In the genomic region with DNA sequence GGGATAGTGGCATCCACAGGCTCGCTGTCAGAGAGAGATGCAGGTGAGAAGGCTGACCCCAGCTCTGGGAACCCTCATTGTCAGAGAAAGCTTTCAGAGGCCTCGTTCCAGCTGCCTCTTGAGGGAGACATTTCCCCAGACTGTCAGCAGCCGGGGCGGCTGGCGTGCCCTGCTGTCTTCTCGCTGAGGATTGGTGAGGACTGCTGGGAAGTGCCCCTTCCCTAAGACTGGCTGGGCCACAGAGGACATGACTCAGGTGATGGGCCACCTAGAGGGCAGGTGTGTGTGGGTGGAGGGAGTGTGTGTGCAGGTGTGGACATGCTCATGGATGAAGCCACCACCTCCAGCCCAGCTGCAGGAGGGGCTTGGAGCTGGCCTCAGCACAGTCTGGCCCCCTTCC, we compare ENCODE assay signal across 20 cellular contexts. TPM values are rescaled to one million over a fixed set of nuclear protein-coding genes. Genes with fewer than 3 reads are reported as not detected.
A peak's percentile ranks its signal among the peaks of the same experiment; 100 is the strongest.
DNase-seq lines count a peak whose midpoint lies in the region; ATAC-seq and TF ChIP-seq lines count a peak whose summit lies in the region.
"Had no signal": no experiment of that assay in that cellular context is flagged by ENCODE, and none has a peak within 500 bp of the region (broad histone marks: within the 10 kb centered on the region; RNA-seq: fewer than 3 reads in every experiment).

No MANE protein-coding gene starts in this region.

- H3K27ac ChIP-seq in RWPE2 (ENCODE audit: poor library complexity, severe bottlenecking): no peak overlapping the region
- H3K27ac ChIP-seq in left ventricle myocardium inferior (replicated peaks): no peak overlapping the region

- H3K36me3 ChIP-seq in H7 (replicated peaks; ENCODE audit: control insufficient read depth, insufficient read depth, low read length) (no peaks in the 10 kb centered on the region), RWPE2 (ENCODE audit: low read depth) (no peaks in the 10 kb centered on the region), left ventricle myocardium inferior (no peaks in the 10 kb centered on the region)

- intact Hi-C loops in left ventricle myocardium inferior (cut with micrococcal nuclease): no loop called here

- TF ChIP-seq POLR2A in GM18505 (IDR thresholded peaks at IDR 0.05; ENCODE audit: borderline replicate concordance, extremely low read depth, insufficient read depth, insufficient read length): no peak

- ATAC-seq in RWPE2 (ENCODE audit: low read depth): peak; percentile 35; the same call in 2 of the 3 replicates
- ATAC-seq in GM18505 (IDR thresholded peaks at IDR 0.05; ENCODE audit: unreplicated experiment): no peak
- ATAC-seq: GM12878 had no signal

- H3K4me3 ChIP-seq in H7 (ENCODE audit: insufficient read depth, low read depth, low read length) (no peak overlapping the region), RWPE2 (ENCODE audit: severe bottlenecking) (no peak overlapping the region), epithelial cell of esophagus (ENCODE audit: low read length) (no peak overlapping the region), left ventricle myocardium inferior (no peak overlapping the region)
- H3K4me3 ChIP-seq: GM12878 had no signal

- H3K9me3 ChIP-seq in RWPE2 (ENCODE audit: severe bottlenecking) (no peaks in the 10 kb centered on the region), left ventricle myocardium inferior (replicated peaks) (no peaks in the 10 kb centered on the region)
- H3K9me3 ChIP-seq: Caco-2 had no signal

- DNase-seq in H7 (peak; percentile 48), RWPE2 (ENCODE audit: low spot score) (no peak), epithelial cell of esophagus (ENCODE audit: low read depth) (peak; percentile 65), mesenteric fat pad (ENCODE audit: low spot score) (peak; percentile 81), NCI-H1694 (lab: John Stamatoyannopoulos, UW) (no peak), left ventricle myocardium inferior (no peak)
- DNase-seq: Caco-2; CD4-positive, alpha-beta T cell; DMS153; GF-D8; GOT3; KG1; NCI-H1417; NCI-H187 treated with DMSO at 0.1 percent for 48 hours; NCI-H226; NCI-H526 treated with DMSO at 0.1 percent for 48 hours; Right ventricle myocardium superior; SW 1271 had no signal

- H3K4me1 ChIP-seq in RWPE2 (ENCODE audit: insufficient read depth, poor library complexity, severe bottlenecking) (peaks cover 31% of the 10 kb centered on the region), left ventricle myocardium inferior (no peaks in the 10 kb centered on the region)

- TF ChIP-seq CTCF in RWPE2 (IDR thresholded peaks at IDR 0.05; ENCODE audit: poor library complexity, severe bottlenecking): peak; percentile 32
- peak; percentile 13 for TF ChIP-seq CTCF in epithelial cell of esophagus (IDR thresholded peaks at IDR 0.05; ENCODE audit: insufficient read depth, low read depth, low read length, missing control alignments)
- TF ChIP-seq CTCF in left ventricle myocardium inferior (IDR thresholded peaks at IDR 0.05; ENCODE audit: borderline replicate concordance): no peak

- H3K27me3 ChIP-seq in H7 (ENCODE audit: control insufficient read depth, insufficient read depth, low read length) (no peaks in the 10 kb centered on the region), RWPE2 (ENCODE audit: insufficient read depth, poor library complexity, severe bottlenecking) (no peaks in the 10 kb centered on the region), left ventricle myocardium inferior (ENCODE audit: low read depth) (peaks cover 76% of the 10 kb centered on the region)

RNA-seq across cellular contexts. Expression of a gene that starts 25.3 kb away (rescaled TPM):
- not detected in 2 replicates for total RNA-seq in H7 (2014; rRNA removed; shearing (Covaris generic))
- total RNA-seq in mesenteric fat pad: not detected
- total RNA-seq in left ventricle myocardium inferior: not detected
- total RNA-seq: CD4-positive, alpha-beta T cell; GM12878; Right ventricle myocardium superior had no signal

Comparison
In these comparisons a context has a peak if more than half of its experiments do, and no peak if none do; other contexts are left out.
1. DNase-seq: peak in H7 (single experiment), epithelial cell of esophagus (single experiment) and mesenteric fat pad (single experiment); none in RWPE2 (single experiment), NCI-H1694 (single experiment) and left ventricle myocardium inferior (single experiment).